Comparison of ENCODE assay signal across 1 cellular context in the genomic region with DNA sequence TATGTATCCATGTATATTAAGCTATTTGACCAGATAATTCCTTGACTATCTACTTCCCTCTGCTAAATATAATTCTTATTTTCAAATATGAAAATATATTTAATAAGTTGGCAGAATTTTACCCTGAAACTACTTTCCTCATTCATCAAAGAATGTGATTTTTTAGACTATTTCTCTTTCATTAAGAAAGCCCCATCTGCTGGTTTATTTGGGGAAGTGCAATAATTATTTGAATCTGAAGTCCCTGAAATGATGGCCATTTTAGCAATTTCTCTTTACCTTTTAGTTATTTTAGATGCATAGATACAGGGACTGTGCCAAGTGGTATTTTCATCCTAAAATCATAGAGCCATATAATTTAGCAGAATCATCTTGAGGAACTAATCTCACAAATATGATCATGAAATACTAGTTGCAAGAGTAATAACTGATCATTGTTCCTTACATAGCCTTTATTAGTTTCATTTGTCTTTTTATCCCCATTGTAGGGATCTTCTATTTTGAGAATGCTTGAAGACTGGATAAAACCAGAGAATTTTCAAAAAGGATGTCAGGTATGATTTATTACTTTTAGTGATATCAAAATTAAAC.
TF ChIP-seq lines count a peak whose summit lies in the region.

No MANE protein-coding gene starts in this region.

TF ChIP-seq in GM23338, 12 proteins besides CTCF, POLR2A, EP300 and RAD21 (continued from another document):
- TF ChIP-seq, protein P1, sequence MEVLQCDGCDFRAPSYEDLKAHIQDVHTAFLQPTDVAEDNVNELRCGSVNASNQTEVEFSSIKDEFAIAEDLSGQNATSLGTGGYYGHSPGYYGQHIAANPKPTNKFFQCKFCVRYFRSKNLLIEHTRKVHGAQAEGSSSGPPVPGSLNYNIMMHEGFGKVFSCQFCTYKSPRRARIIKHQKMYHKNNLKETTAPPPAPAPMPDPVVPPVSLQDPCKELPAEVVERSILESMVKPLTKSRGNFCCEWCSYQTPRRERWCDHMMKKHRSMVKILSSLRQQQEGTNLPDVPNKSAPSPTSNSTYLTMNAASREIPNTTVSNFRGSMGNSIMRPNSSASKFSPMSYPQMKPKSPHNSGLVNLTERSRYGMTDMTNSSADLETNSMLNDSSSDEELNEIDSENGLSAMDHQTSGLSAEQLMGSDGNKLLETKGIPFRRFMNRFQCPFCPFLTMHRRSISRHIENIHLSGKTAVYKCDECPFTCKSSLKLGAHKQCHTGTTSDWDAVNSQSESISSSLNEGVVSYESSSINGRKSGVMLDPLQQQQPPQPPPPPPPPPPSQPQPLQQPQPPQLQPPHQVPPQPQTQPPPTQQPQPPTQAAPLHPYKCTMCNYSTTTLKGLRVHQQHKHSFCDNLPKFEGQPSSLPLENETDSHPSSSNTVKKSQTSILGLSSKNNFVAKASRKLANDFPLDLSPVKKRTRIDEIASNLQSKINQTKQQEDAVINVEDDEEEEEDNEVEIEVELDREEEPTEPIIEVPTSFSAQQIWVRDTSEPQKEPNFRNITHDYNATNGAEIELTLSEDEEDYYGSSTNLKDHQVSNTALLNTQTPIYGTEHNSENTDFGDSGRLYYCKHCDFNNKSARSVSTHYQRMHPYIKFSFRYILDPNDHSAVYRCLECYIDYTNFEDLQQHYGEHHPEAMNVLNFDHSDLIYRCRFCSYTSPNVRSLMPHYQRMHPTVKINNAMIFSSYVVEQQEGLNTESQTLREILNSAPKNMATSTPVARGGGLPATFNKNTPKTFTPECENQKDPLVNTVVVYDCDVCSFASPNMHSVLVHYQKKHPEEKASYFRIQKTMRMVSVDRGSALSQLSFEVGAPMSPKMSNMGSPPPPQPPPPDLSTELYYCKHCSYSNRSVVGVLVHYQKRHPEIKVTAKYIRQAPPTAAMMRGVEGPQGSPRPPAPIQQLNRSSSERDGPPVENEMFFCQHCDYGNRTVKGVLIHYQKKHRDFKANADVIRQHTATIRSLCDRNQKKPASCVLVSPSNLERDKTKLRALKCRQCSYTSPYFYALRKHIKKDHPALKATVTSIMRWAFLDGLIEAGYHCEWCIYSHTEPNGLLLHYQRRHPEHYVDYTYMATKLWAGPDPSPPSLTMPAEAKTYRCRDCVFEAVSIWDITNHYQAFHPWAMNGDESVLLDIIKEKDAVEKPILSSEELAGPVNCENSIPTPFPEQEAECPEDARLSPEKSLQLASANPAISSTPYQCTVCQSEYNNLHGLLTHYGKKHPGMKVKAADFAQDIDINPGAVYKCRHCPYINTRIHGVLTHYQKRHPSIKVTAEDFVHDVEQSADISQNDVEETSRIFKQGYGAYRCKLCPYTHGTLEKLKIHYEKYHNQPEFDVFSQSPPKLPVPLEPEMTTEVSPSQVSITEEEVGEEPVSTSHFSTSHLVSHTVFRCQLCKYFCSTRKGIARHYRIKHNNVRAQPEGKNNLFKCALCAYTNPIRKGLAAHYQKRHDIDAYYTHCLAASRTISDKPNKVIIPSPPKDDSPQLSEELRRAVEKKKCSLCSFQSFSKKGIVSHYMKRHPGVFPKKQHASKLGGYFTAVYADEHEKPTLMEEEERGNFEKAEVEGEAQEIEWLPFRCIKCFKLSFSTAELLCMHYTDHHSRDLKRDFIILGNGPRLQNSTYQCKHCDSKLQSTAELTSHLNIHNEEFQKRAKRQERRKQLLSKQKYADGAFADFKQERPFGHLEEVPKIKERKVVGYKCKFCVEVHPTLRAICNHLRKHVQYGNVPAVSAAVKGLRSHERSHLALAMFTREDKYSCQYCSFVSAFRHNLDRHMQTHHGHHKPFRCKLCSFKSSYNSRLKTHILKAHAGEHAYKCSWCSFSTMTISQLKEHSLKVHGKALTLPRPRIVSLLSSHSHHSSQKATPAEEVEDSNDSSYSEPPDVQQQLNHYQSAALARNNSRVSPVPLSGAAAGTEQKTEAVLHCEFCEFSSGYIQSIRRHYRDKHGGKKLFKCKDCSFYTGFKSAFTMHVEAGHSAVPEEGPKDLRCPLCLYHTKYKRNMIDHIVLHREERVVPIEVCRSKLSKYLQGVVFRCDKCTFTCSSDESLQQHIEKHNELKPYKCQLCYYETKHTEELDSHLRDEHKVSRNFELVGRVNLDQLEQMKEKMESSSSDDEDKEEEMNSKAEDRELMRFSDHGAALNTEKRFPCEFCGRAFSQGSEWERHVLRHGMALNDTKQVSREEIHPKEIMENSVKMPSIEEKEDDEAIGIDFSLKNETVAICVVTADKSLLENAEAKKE (CRISPR knock-in tag; IDR thresholded peaks at IDR 0.05): no peak
- TF ChIP-seq POLR2AphosphoS5 (IDR thresholded peaks at IDR 0.05; ENCODE audit: low read depth) (no peak), ZNF331 (CRISPR knock-in tag; IDR thresholded peaks at IDR 0.05; ENCODE audit: low read depth) (no peak), STAT1 (IDR thresholded peaks at IDR 0.05; ENCODE audit: unreplicated experiment) (no peak), EZH2 (IDR thresholded peaks at IDR 0.05; ENCODE audit: low read depth, unreplicated experiment) (no peak), JUNB (IDR thresholded peaks at IDR 0.05; ENCODE audit: unreplicated experiment) (no peak), NANOG (IDR thresholded peaks at IDR 0.05; ENCODE audit: borderline replicate concordance) (no peak)
